ENCODE assay signal across 37 cellular contexts in genomic region chr2:172072279-172072678, GRCh38. TPM values are rescaled to one million over a fixed set of nuclear protein-coding genes. Genes with fewer than 3 reads are reported as not detected.
DNase-seq lines count a peak whose midpoint lies in the region; FAIRE-seq and TF ChIP-seq lines count a peak whose summit lies in the region.
"Had no signal": no experiment of that assay in that cellular context is flagged by ENCODE, and none has a peak within 500 bp of the region (broad histone marks: within the 10 kb centered on the region; RNA-seq: fewer than 3 reads in every experiment).

No MANE protein-coding gene starts in this region.

- no peaks in the 10 kb centered on the region for H3K9me3 Mint-ChIP-seq in neural crest cell
- H3K9me3 Mint-ChIP-seq: activated T-helper 17 cell treated with anti-CD3 and anti-CD28 coated beads, Interleukin-2, amount 50 U/mL, for 72 hours; mesothelial cell of epicardium; naive B cell; T-cell had no signal

- peaks cover 55% of the 10 kb centered on the region for H3K4me1 Mint-ChIP-seq in neural crest cell
- H3K4me1 Mint-ChIP-seq: activated T-helper 17 cell treated with anti-CD3 and anti-CD28 coated beads, Interleukin-2, amount 50 U/mL, for 72 hours; naive B cell; T-cell had no signal

- no peak for TF ChIP-seq CTCF in neural crest cell (conservative IDR thresholded peaks at IDR 0.05)

- FAIRE-seq in GM19239 (lab: Jason Lieb, UNC) = no peak
- FAIRE-seq: kidney had no signal

- H3K36me3 Mint-ChIP-seq in neural crest cell (ENCODE audit: low read depth) = peaks cover 2% of the 10 kb centered on the region

- H3K27me3 Mint-ChIP-seq in neural crest cell (ENCODE audit: low read depth) = peaks cover 24% of the 10 kb centered on the region

- H3K27ac Mint-ChIP-seq in neural crest cell (ENCODE audit: unreplicated experiment) = peak overlapping the region; percentile 16
- H3K27ac Mint-ChIP-seq: activated CD8-positive, alpha-beta T cell treated with anti-CD3 and anti-CD28 coated beads, Interleukin-2, amount 10 ng/mL, durations not matched to agents 7 days and 5 days; activated T-helper 17 cell treated with anti-CD3 and anti-CD28 coated beads, Interleukin-2, amount 50 U/mL, for 72 hours; CD4-positive, CD25-positive, alpha-beta regulatory T cell; mesothelial cell of epicardium; naive B cell; T-cell had no signal

- peak; percentile 32 for DNase-seq in NCI-H510A treated with DMSO at 0.1 percent for 48 hours (lab: John Stamatoyannopoulos, UW)
- DNase-seq in NCI-H510A (lab: John Stamatoyannopoulos, UW) = no peak
- DNase-seq in NCI-H146 (lab: John Stamatoyannopoulos, UW) = peak; percentile 92
- peak; percentile 94 for DNase-seq in NCI-H748 (lab: John Stamatoyannopoulos, UW; ENCODE audit: unreplicated experiment)
- no peak for DNase-seq in neural crest cell (ENCODE audit: low read depth, low spot score)
- DNase-seq in stimulated activated CD8-positive, alpha-beta memory T cell treated with anti-CD3 and anti-CD28 coated beads, Interleukin-4, amount 100 ng/mL, for 48 hours = no peak
- no peak for DNase-seq in GM19239 (ENCODE audit: insufficient read length, low spot score)
- DNase-seq in NCI-H446 treated with DMSO at 0.1 percent for 48 hours (lab: John Stamatoyannopoulos, UW) = no peak
- DNase-seq: activated CD4-positive, alpha-beta T cell treated with anti-CD3 and anti-CD28 coated beads for 4 hours; activated CD8-positive, alpha-beta T cell treated with anti-CD3 and anti-CD28 coated beads, Interleukin-2, amount 10 ng/mL, durations not matched to agents 7 days and 5 days; activated naive CD4-positive, alpha-beta T cell treated with anti-CD3 and anti-CD28 coated beads, Interleukin-2, amount 50 U/mL, for 16 hours; amniotic stem cell; brain microvascular endothelial cell; CD4-positive, CD25-positive, alpha-beta regulatory T cell; EL; esophagus squamous epithelium; foreskin melanocyte; H7; heart left ventricle; KG1; kidney; MM.1S; naive B cell; NCI-H1694; NCI-H524 treated with DMSO at 0.1 percent for 48 hours; occipital lobe; RPMI8226; stimulated activated CD4-positive, alpha-beta T cell treated with anti-CD3 and anti-CD28 coated beads, Interleukin-4, amount 100 ng/mL, for 24 hours; T-cell; tibial artery; WERI-Rb-1 had no signal

- H3K4me3 Mint-ChIP-seq in neural crest cell = peak overlapping the region; percentile 56
- H3K4me3 Mint-ChIP-seq: activated CD8-positive, alpha-beta T cell treated with anti-CD3 and anti-CD28 coated beads, Interleukin-2, amount 10 ng/mL, durations not matched to agents 7 days and 5 days; activated T-helper 17 cell treated with anti-CD3 and anti-CD28 coated beads, Interleukin-2, amount 50 U/mL, for 72 hours; CD4-positive, CD25-positive, alpha-beta regulatory T cell; mesothelial cell of epicardium; T-cell had no signal

RNA-seq across cellular contexts. Expression of gene DLX1, which starts 13.0 kb away (rescaled TPM):
- total RNA-seq in neural crest cell = 48.9 and 51.5 TPM in 2 replicates
- total RNA-seq: activated CD8-positive, alpha-beta T cell treated with anti-CD3 and anti-CD28 coated beads, Interleukin-2, amount 10 ng/mL, durations not matched to agents 7 days and 5 days; activated T-helper 17 cell treated with anti-CD3 and anti-CD28 coated beads, Interleukin-2, amount 50 U/mL, for 72 hours; CD4-positive, CD25-positive, alpha-beta regulatory T cell; cerebellum; esophagus squamous epithelium; H7; kidney; liver; T-cell; vagina had no signal

RNA-seq across cellular contexts. Expression of gene DLX2, which starts 30.4 kb away (rescaled TPM):
- total RNA-seq in neural crest cell = 21.1 and 22.6 TPM in 2 replicates
- total RNA-seq: activated CD8-positive, alpha-beta T cell treated with anti-CD3 and anti-CD28 coated beads, Interleukin-2, amount 10 ng/mL, durations not matched to agents 7 days and 5 days; activated T-helper 17 cell treated with anti-CD3 and anti-CD28 coated beads, Interleukin-2, amount 50 U/mL, for 72 hours; cerebellum; dermis microvascular lymphatic vessel endothelial cell; esophagus squamous epithelium; H7; heart left ventricle; kidney; liver; vagina had no signal

Comparison
In these comparisons a context has a peak if more than half of its experiments do, and no peak if none do; other contexts are left out.
1. DNase-seq: peak in NCI-H510A treated with DMSO at 0.1 percent for 48 hours (single experiment), NCI-H146 (single experiment) and NCI-H748 (single experiment); none in NCI-H510A (single experiment), neural crest cell (single experiment), stimulated activated CD8-positive, alpha-beta memory T cell treated with anti-CD3 and anti-CD28 coated beads, Interleukin-4, amount 100 ng/mL, for 48 hours (single experiment), GM19239 (single experiment) and NCI-H446 treated with DMSO at 0.1 percent for 48 hours (single experiment).